Comparison of ENCODE assay signal across 14 cellular contexts in genomic region chr6:45946887-45947286, GRCh38.
DNase-seq lines count a peak whose midpoint lies in the region; TF ChIP-seq lines count a peak whose summit lies in the region.
"Had no signal": no experiment of that assay in that cellular context is flagged by ENCODE, and none has a peak within 500 bp of the region (broad histone marks: within the 10 kb centered on the region; RNA-seq: fewer than 3 reads in every experiment).

No MANE protein-coding gene starts in this region.

- H3K4me3 ChIP-seq in fibroblast of pulmonary artery (replicated peaks; ENCODE audit: low read depth, low read length) (no peak overlapping the region), skeletal muscle cell (ENCODE audit: low read depth, low read length) (no peak overlapping the region), ascending aorta (no peak overlapping the region)
- H3K4me3 ChIP-seq: breast epithelium, spleen had no signal

- intact Hi-C loops in ascending aorta (cut with DNase I), result no loop called here

- no peaks in the 10 kb centered on the region for H3K9me3 ChIP-seq in ascending aorta
- H3K9me3 ChIP-seq: breast epithelium, spleen had no signal

- H3K27ac ChIP-seq in ascending aorta, result no peak overlapping the region

- TF ChIP-seq CTCF in fibroblast of pulmonary artery (IDR thresholded peaks at IDR 0.05; ENCODE audit: low read length, missing control alignments), result no peak
- TF ChIP-seq CTCF in ascending aorta (IDR thresholded peaks at IDR 0.05), result no peak

- H3K4me1 ChIP-seq in ascending aorta, result no peaks in the 10 kb centered on the region
- H3K4me1 ChIP-seq: breast epithelium had no signal

- H3K36me3 ChIP-seq in ascending aorta, result no peaks in the 10 kb centered on the region
- H3K36me3 ChIP-seq: breast epithelium had no signal

- DNase-seq in GM03348 (ENCODE audit: low spot score) (peak; percentile 17), RPMI7951 (ENCODE audit: low read depth) (peak; percentile 19), fibroblast of pulmonary artery (ENCODE audit: low read depth) (peak; percentile 43), skeletal muscle cell (ENCODE audit: low read depth) (peak; percentile 17), H4 (ENCODE audit: low spot score) (no peak), C1 segment of cervical spinal cord (lab: John Stamatoyannopoulos, UW) (no peak), ascending aorta (ENCODE audit: low spot score in 2 of 2) (no peak)
- DNase-seq: activated naive CD8-positive, alpha-beta T cell treated with anti-CD3 and anti-CD28 coated beads for 36 hours; NCI-H774; SHP77 treated with DMSO at 0.1 percent for 48 hours; spleen; stimulated activated CD4-positive, alpha-beta T cell treated with anti-CD3 and anti-CD28 coated beads, Interleukin-4, amount 100 ng/mL, for 4 hours; T-helper 1 cell had no signal

- no peaks in the 10 kb centered on the region for H3K27me3 ChIP-seq in ascending aorta
- H3K27me3 ChIP-seq: breast epithelium, spleen had no signal

Comparison
In these comparisons a context has a peak if more than half of its experiments do, and no peak if none do; other contexts are left out.
1. DNase-seq: peak in GM03348 (single experiment), RPMI7951 (single experiment), fibroblast of pulmonary artery (single experiment) and skeletal muscle cell (single experiment); none in H4 (single experiment), C1 segment of cervical spinal cord (0 of 14) and ascending aorta (0 of 2).